Comparison of ENCODE assay signal across 20 cellular contexts in genomic region chr4:186755550-186756519, GRCh38. TPM values are rescaled to one million over a fixed set of nuclear protein-coding genes. Genes with fewer than 3 reads are reported as not detected.
DNase-seq lines count a peak whose midpoint lies in the region; ATAC-seq and TF ChIP-seq lines count a peak whose summit lies in the region.
"Had no signal": no experiment of that assay in that cellular context is flagged by ENCODE, and none has a peak within 500 bp of the region (broad histone marks: within the 10 kb centered on the region; RNA-seq: fewer than 3 reads in every experiment).

No MANE protein-coding gene starts in this region.

- intact Hi-C loops in colonic mucosa (cut with DNase I), result no loop called here
- intact Hi-C loops in esophagus muscularis mucosa (cut with DNase I), result no loop called here

- TF ChIP-seq CTCF in colonic mucosa (IDR thresholded peaks at IDR 0.05) (no peak), esophagus muscularis mucosa (IDR thresholded peaks at IDR 0.05) (no peak)

- TF ChIP-seq EP300 in esophagus muscularis mucosa (IDR thresholded peaks at IDR 0.05), result no peak

- H3K27me3 ChIP-seq in colonic mucosa, result no peaks in the 10 kb centered on the region
- H3K27me3 ChIP-seq in mucosa of rectum (ENCODE audit: control insufficient read depth in 2 of 2, insufficient read depth in 2 of 2, low read length in 2 of 2), result no peaks in the 10 kb centered on the region
- H3K27me3 ChIP-seq in esophagus muscularis mucosa, result no peaks in the 10 kb centered on the region
- H3K27me3 ChIP-seq: adrenal gland, esophagus squamous epithelium, neutrophil, vagina had no signal

- H3K27ac ChIP-seq in colonic mucosa (peak overlapping the region; percentile 42), mucosa of rectum (ENCODE audit: low read depth in 2 of 2, low read length in 2 of 2) (peak overlapping the region; percentile 33 to 53), esophagus muscularis mucosa (replicated peaks in 1 of 4) (no peak overlapping the region)
- H3K27ac ChIP-seq: adrenal gland, esophagus squamous epithelium, GM23248, neutrophil, vagina had no signal

- no peak overlapping the region for H3K4me3 ChIP-seq in colonic mucosa
- no peak overlapping the region for H3K4me3 ChIP-seq in mucosa of rectum (ENCODE audit: low read length in 2 of 2)
- H3K4me3 ChIP-seq in esophagus muscularis mucosa, result no peak overlapping the region
- H3K4me3 ChIP-seq: adrenal gland, esophagus squamous epithelium, GM23248, vagina had no signal

- H3K4me1 ChIP-seq in colonic mucosa (no peaks in the 10 kb centered on the region), mucosa of rectum (ENCODE audit: control insufficient read depth in 2 of 2, insufficient read depth in 2 of 2, low read length in 2 of 2) (peaks cover 0 to 10% of the 10 kb centered on the region in 2 donors), esophagus muscularis mucosa (no peaks in the 10 kb centered on the region)
- H3K4me1 ChIP-seq: adrenal gland, vagina had no signal

- H3K9me3 ChIP-seq in colonic mucosa, result no peaks in the 10 kb centered on the region
- H3K9me3 ChIP-seq in mucosa of rectum (ENCODE audit: control insufficient read depth in 2 of 2, low read length in 2 of 2), result no peaks in the 10 kb centered on the region
- H3K9me3 ChIP-seq in esophagus muscularis mucosa, result no peaks in the 10 kb centered on the region
- H3K9me3 ChIP-seq: adrenal gland, esophagus squamous epithelium, neutrophil, vagina had no signal

- no peak for TF ChIP-seq POLR2A in esophagus muscularis mucosa (IDR thresholded peaks at IDR 0.05; ENCODE audit: low read depth)

- ATAC-seq in GM18520 (IDR thresholded peaks at IDR 0.05; ENCODE audit: unreplicated experiment), result peak; percentile 56
- no peak for ATAC-seq in HG03025 (IDR thresholded peaks at IDR 0.05; ENCODE audit: low FRiP score, unreplicated experiment)
- ATAC-seq: activated CD4-positive, CD25-positive, alpha-beta regulatory T cell treated with anti-CD3 and anti-CD28 coated beads, Interleukin-2, amount 50 U/mL, for 24 hours; stimulated activated naive CD8-positive, alpha-beta T cell treated with anti-CD3 and anti-CD28 coated beads, Interleukin-15, amount 100 ng/mL, for 72 hours had no signal

- WGBS in esophagus muscularis mucosa, result 93% methylated on average over 8 of the region's 8 CpGs

- H3K9ac ChIP-seq in colonic mucosa (ENCODE audit: low read depth in 2 of 2, low read length in 2 of 2) (no peak overlapping the region), mucosa of rectum (ENCODE audit: low read depth in 1 of 2, low read length in 2 of 2) (no peak overlapping the region)
- H3K9ac ChIP-seq: GM23248 had no signal

- no peaks in the 10 kb centered on the region for H3K36me3 ChIP-seq in colonic mucosa
- no peaks in the 10 kb centered on the region for H3K36me3 ChIP-seq in mucosa of rectum (ENCODE audit: control insufficient read depth in 2 of 2, insufficient read depth in 2 of 2, low read length in 2 of 2)
- no peaks in the 10 kb centered on the region for H3K36me3 ChIP-seq in esophagus muscularis mucosa
- H3K36me3 ChIP-seq: adrenal gland, esophagus squamous epithelium, neutrophil, vagina had no signal

- DNase-seq in HK-2 (ENCODE audit: unreplicated experiment) (peak; percentile 25), colonic mucosa (no peak), GM19238 (ENCODE audit: insufficient read length, low spot score) (no peak), NCI-H1930 (lab: John Stamatoyannopoulos, UW) (no peak), esophagus muscularis mucosa (ENCODE audit: extremely low spot score) (no peak)
- DNase-seq: adrenal gland; EL; esophagus squamous epithelium; glutamatergic neuron; GM23248; NCI-H345; SIG-M5; stimulated activated naive CD8-positive, alpha-beta T cell treated with anti-CD3 and anti-CD28 coated beads, Interleukin-15, amount 100 ng/mL, for 72 hours had no signal

RNA-seq across cellular contexts. Expression of gene FAT1, which starts 32.2 kb away (rescaled TPM):
- total RNA-seq in colonic mucosa, result 100 to 1,000 TPM; 243 to 300 TPM
- 100 to 1,000 TPM; 145 to 244 (median 200) TPM for total RNA-seq in esophagus muscularis mucosa
- total RNA-seq: activated CD8-positive, alpha-beta memory T cell treated with anti-CD3 and anti-CD28 coated beads for 36 hours had no signal

Comparison
In these comparisons a context has a peak if more than half of its experiments do, and no peak if none do; other contexts are left out.
1. H3K27ac ChIP-seq: peak in colonic mucosa (single experiment) and mucosa of rectum (2 of 2); none in esophagus muscularis mucosa (0 of 4).